8 cellular contexts compared by ENCODE assay signal in the genomic region with DNA sequence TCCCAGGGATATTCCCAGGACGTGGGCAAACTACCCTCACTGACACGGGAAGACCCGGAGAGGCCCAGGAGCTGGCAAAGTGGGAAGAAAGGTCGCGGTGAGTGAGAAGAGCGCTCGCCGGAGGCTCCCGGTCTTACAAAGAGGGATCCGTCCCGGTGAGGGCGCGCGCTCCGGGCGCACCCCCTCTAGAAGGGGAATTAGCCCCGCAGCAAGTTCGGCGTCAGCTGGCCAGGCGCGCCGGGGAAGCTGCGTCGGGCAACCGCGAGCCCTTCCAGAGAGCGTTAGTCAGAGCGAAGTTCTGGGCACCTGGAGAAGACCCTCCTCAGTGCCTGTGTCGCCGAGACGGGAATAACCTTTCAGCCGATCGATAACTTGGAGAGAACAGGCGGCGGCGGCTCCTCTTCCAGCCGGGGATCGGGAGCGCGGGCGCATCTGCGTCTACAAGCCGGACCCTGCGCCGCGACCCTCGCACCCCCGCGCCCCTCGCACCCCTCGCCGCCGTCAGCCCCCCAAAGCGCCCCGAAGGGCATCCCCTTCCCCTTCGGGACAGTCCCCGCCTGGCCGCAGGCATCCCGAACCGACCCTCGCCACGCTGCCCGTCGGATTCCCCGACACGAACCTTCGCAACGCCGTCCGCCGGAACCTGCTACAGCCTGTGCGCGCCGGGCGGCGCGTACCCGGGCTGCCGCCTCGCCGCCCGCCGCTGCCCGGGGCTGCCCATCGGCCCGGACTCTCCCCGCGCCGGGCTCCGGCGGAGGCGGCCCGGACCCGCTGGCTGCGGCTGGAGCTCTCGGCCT. TPM values are rescaled to one million over a fixed set of nuclear protein-coding genes. Genes with fewer than 3 reads are reported as not detected.
DNase-seq lines count a peak whose midpoint lies in the region; ATAC-seq and TF ChIP-seq lines count a peak whose summit lies in the region.

No MANE protein-coding gene starts in this region.

- peak; percentile 52 for DNase-seq in NCI-H2171 treated with DMSO at 0.1 percent for 48 hours (lab: John Stamatoyannopoulos, UW)
- DNase-seq in NCI-H2171 (lab: John Stamatoyannopoulos, UW), result no peak
- DNase-seq in NCI-H2227 treated with DMSO at 0.1 percent for 48 hours (lab: John Stamatoyannopoulos, UW), result peak; percentile 27
- DNase-seq in activated naive CD4-positive, alpha-beta T cell treated with anti-CD3 and anti-CD28 coated beads, Interleukin-2, amount 50 U/mL, for 16 hours, result peak; percentile 20
- peak; percentile 63 for DNase-seq in right atrium auricular region (ENCODE audit: low spot score)
- DNase-seq in retina, result peak; percentile 86
- no peak for DNase-seq in effector CD4-positive, alpha-beta T cell

- H3K36me3 ChIP-seq in right atrium auricular region, result no peaks in the 10 kb centered on the region

- peak overlapping the region; percentile 90 to 95 for H3K4me3 ChIP-seq in right atrium auricular region

- H3K4me1 ChIP-seq in right atrium auricular region, result peaks cover 0 to 30% of the 10 kb centered on the region in 2 donors

- H3K27me3 ChIP-seq in right atrium auricular region, result no peaks in the 10 kb centered on the region

- no peak for TF ChIP-seq CTCF in right atrium auricular region (IDR thresholded peaks at IDR 0.05)

- peak; percentile 36 for ATAC-seq in HG02623 (IDR thresholded peaks at IDR 0.05; ENCODE audit: unreplicated experiment)

- no peaks in the 10 kb centered on the region for H3K9me3 ChIP-seq in right atrium auricular region

- H3K27ac ChIP-seq in right atrium auricular region, result peak overlapping the region; percentile 78 to 94

RNA-seq across cellular contexts. Expression of a gene that starts 0.5 kb away (rescaled TPM):
- 100 to 1,000 TPM in 1 of 2 donors, 10 to 100 TPM in 1; 57.1 to 100 TPM for total RNA-seq in right atrium auricular region

Comparison
In these comparisons a context has a peak if more than half of its experiments do, and no peak if none do; other contexts are left out.
1. DNase-seq: peak in NCI-H2171 treated with DMSO at 0.1 percent for 48 hours (single experiment), NCI-H2227 treated with DMSO at 0.1 percent for 48 hours (single experiment), activated naive CD4-positive, alpha-beta T cell treated with anti-CD3 and anti-CD28 coated beads, Interleukin-2, amount 50 U/mL, for 16 hours (single experiment), right atrium auricular region (single experiment) and retina (single experiment); none in NCI-H2171 (single experiment) and effector CD4-positive, alpha-beta T cell (single experiment).